10 cellular contexts compared by ENCODE assay signal in the genomic region with DNA sequence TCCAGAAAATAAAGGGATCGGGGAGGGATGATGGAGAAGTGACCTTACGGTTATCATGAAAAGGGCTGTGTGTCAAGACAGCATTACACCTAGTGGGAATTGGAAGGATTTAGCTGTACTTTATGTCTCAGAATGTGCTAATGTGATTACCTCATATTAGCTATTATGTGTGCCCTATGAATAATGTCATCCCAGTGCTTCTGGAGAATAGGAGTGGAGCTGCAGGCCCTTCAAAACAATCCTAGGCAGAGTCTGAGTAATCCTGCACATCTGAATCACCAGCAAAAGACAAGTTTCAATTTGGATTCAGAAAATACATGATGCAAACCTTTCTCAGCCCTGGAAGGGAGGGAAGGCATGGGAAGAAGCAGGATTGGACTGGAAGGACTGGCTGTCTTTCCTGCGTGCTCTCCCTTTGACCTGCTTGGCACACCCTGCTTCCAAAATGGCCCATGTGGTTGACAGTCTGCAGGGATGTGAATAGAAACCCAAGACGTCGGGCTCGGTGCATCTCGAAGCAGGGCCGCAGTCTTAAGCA. TPM values are rescaled to one million over a fixed set of nuclear protein-coding genes. Genes with fewer than 3 reads are reported as not detected.
DNase-seq lines count a peak whose midpoint lies in the region; ATAC-seq and TF ChIP-seq lines count a peak whose summit lies in the region.
"Had no signal": no experiment of that assay in that cellular context is flagged by ENCODE, and none has a peak within 500 bp of the region (broad histone marks: within the 10 kb centered on the region; RNA-seq: fewer than 3 reads in every experiment).

No MANE protein-coding gene starts in this region.

- 54 to 85% methylated on average over 8 of the region's 8 CpGs for WGBS in upper lobe of left lung, 2 donors

- no peak overlapping the region for H3K4me3 ChIP-seq in duodenal mucosa (ENCODE audit: low read depth in 1 of 2, low read length in 2 of 2)
- H3K4me3 ChIP-seq in mucosa of stomach (ENCODE audit: low read length) = no peak overlapping the region
- H3K4me3 ChIP-seq in upper lobe of left lung = no peak overlapping the region

- no peaks in the 10 kb centered on the region for H3K27me3 Mint-ChIP-seq in activated CD4-positive, alpha-beta T cell treated with anti-CD3 and anti-CD28 coated beads for 36 hours
- H3K27me3 Mint-ChIP-seq in activated CD8-positive, alpha-beta memory T cell treated with anti-CD3 and anti-CD28 coated beads, Interleukin-2, amount 10 ng/mL, durations not matched to agents 7 days and 5 days = peaks cover 19% of the 10 kb centered on the region

- H3K4me1 Mint-ChIP-seq in activated CD4-positive, alpha-beta T cell treated with anti-CD3 and anti-CD28 coated beads for 36 hours = peaks cover 5% of the 10 kb centered on the region
- peaks cover 18% of the 10 kb centered on the region for H3K4me1 Mint-ChIP-seq in activated CD8-positive, alpha-beta memory T cell treated with anti-CD3 and anti-CD28 coated beads, Interleukin-2, amount 10 ng/mL, durations not matched to agents 7 days and 5 days
- H3K4me1 Mint-ChIP-seq: activated naive CD4-positive, alpha-beta T cell treated with anti-CD3 and anti-CD28 coated beads, Interleukin-2, amount 50 U/mL, for 24 hours had no signal

- H3K27me3 ChIP-seq in duodenal mucosa (ENCODE audit: control insufficient read depth in 1 of 2, insufficient read depth in 2 of 2, low read length in 2 of 2) = no peaks in the 10 kb centered on the region
- H3K27me3 ChIP-seq in mucosa of stomach (ENCODE audit: control insufficient read depth, insufficient read depth, low read length) = no peaks in the 10 kb centered on the region
- H3K27me3 ChIP-seq in upper lobe of left lung = no peaks in the 10 kb centered on the region

- H3K9me3 ChIP-seq in duodenal mucosa (ENCODE audit: control insufficient read depth in 1 of 2, low read length in 2 of 2) (no peaks in the 10 kb centered on the region), mucosa of stomach (ENCODE audit: control insufficient read depth, low read length) (no peaks in the 10 kb centered on the region), upper lobe of left lung (no peaks in the 10 kb centered on the region)

- peaks cover 48 to 61% of the 10 kb centered on the region in 2 donors for H3K4me1 ChIP-seq in duodenal mucosa (ENCODE audit: control insufficient read depth in 1 of 2, insufficient read depth in 2 of 2, low read length in 2 of 2)
- H3K4me1 ChIP-seq in mucosa of stomach (ENCODE audit: control insufficient read depth, insufficient read depth, low read length) = peaks cover 71% of the 10 kb centered on the region
- peaks cover 66 to 85% (median 73%) of the 10 kb centered on the region in 4 donors for H3K4me1 ChIP-seq in upper lobe of left lung

- no peaks in the 10 kb centered on the region for H3K36me3 Mint-ChIP-seq in activated CD4-positive, alpha-beta T cell treated with anti-CD3 and anti-CD28 coated beads for 36 hours (ENCODE audit: low read depth)
- no peaks in the 10 kb centered on the region for H3K36me3 Mint-ChIP-seq in activated CD8-positive, alpha-beta memory T cell treated with anti-CD3 and anti-CD28 coated beads, Interleukin-2, amount 10 ng/mL, durations not matched to agents 7 days and 5 days
- H3K36me3 Mint-ChIP-seq: activated naive CD4-positive, alpha-beta T cell treated with anti-CD3 and anti-CD28 coated beads, Interleukin-2, amount 50 U/mL, for 24 hours had no signal

- intact Hi-C loops in activated CD4-positive, alpha-beta T cell treated with anti-CD3 and anti-CD28 coated beads for 36 hours (cut with DNase I, micrococcal nuclease) = no loop called here

- no peaks in the 10 kb centered on the region for H3K9me3 Mint-ChIP-seq in activated CD4-positive, alpha-beta T cell treated with anti-CD3 and anti-CD28 coated beads for 36 hours (ENCODE audit: low read depth)
- no peaks in the 10 kb centered on the region for H3K9me3 Mint-ChIP-seq in activated CD8-positive, alpha-beta memory T cell treated with anti-CD3 and anti-CD28 coated beads, Interleukin-2, amount 10 ng/mL, durations not matched to agents 7 days and 5 days (ENCODE audit: low read depth)
- H3K9me3 Mint-ChIP-seq: activated naive CD4-positive, alpha-beta T cell treated with anti-CD3 and anti-CD28 coated beads, Interleukin-2, amount 50 U/mL, for 24 hours had no signal

- H3K9ac ChIP-seq in duodenal mucosa (ENCODE audit: low read depth in 1 of 2, low read length in 2 of 2) = peak overlapping the region; percentile 3 to 29
- H3K9ac ChIP-seq in mucosa of stomach (ENCODE audit: low read length) = peak overlapping the region; percentile 16

- TF ChIP-seq POLR2A in upper lobe of left lung (IDR thresholded peaks at IDR 0.05) = peak in 1 of 4 donors; percentile 14

- CTCF ChIA-PET in activated CD4-positive, alpha-beta T cell treated with anti-CD3 and anti-CD28 coated beads for 36 hours (lab: Charles Lee) = interaction anchor here (0.6 to 1.0 kb wide), 5 partner anchors 16 to 293 kb away, joined by 3 to 4 read pairs (median 3); no protein-coding TSS in a partner anchor
- CTCF ChIA-PET in activated CD8-positive, alpha-beta memory T cell treated with anti-CD3 and anti-CD28 coated beads, Interleukin-2, amount 10 ng/mL, durations not matched to agents 7 days and 5 days (lab: Charles Lee) = interaction anchor here (0.6 to 1.0 kb wide), 2 partner anchors 44 to 549 kb away, joined by 3 read pairs; no protein-coding TSS in a partner anchor

- no peak for TF ChIP-seq EP300 in upper lobe of left lung (IDR thresholded peaks at IDR 0.05)

- TF ChIP-seq CTCF in upper lobe of left lung (IDR thresholded peaks at IDR 0.05) = no peak

- H3K27ac Mint-ChIP-seq in activated CD4-positive, alpha-beta T cell treated with anti-CD3 and anti-CD28 coated beads for 36 hours = no peak overlapping the region
- no peak overlapping the region for H3K27ac Mint-ChIP-seq in activated CD8-positive, alpha-beta memory T cell treated with anti-CD3 and anti-CD28 coated beads, Interleukin-2, amount 10 ng/mL, durations not matched to agents 7 days and 5 days
- H3K27ac Mint-ChIP-seq: activated naive CD4-positive, alpha-beta T cell treated with anti-CD3 and anti-CD28 coated beads, Interleukin-2, amount 50 U/mL, for 24 hours had no signal

- DNase-seq in activated CD4-positive, alpha-beta T cell treated with anti-CD3 and anti-CD28 coated beads for 36 hours = no peak
- DNase-seq in activated CD4-positive, alpha-beta T cell treated with anti-CD3 and anti-CD28 coated beads for 1 hour = no peak
- DNase-seq in upper lobe of left lung (no peak), NCI-H2081 (lab: John Stamatoyannopoulos, UW) (no peak)
- no peak for DNase-seq in activated CD8-positive, alpha-beta memory T cell treated with anti-CD3 and anti-CD28 coated beads, Interleukin-2, amount 10 ng/mL, durations not matched to agents 7 days and 5 days
- DNase-seq: ACHN had no signal

- ATAC-seq in activated CD4-positive, alpha-beta T cell treated with anti-CD3 and anti-CD28 coated beads for 36 hours = peak; percentile 60
- ATAC-seq in upper lobe of left lung (ENCODE audit: low FRiP score in 2 of 2) = peak; percentile 60 to 74
- no peak for ATAC-seq in activated CD8-positive, alpha-beta memory T cell treated with anti-CD3 and anti-CD28 coated beads, Interleukin-2, amount 10 ng/mL, durations not matched to agents 7 days and 5 days
- ATAC-seq in GM19023 (IDR thresholded peaks at IDR 0.05; ENCODE audit: unreplicated experiment) = no peak

- peak overlapping the region; percentile 73 for H3K27ac ChIP-seq in duodenal mucosa (ENCODE audit: low read depth, low read length)
- H3K27ac ChIP-seq in upper lobe of left lung = peak overlapping the region; percentile 90 to 95 (median 91)

- H3K36me3 ChIP-seq in duodenal mucosa (ENCODE audit: control insufficient read depth in 1 of 2, insufficient read depth in 2 of 2, low read length in 2 of 2) (no peaks in the 10 kb centered on the region), mucosa of stomach (ENCODE audit: control insufficient read depth, insufficient read depth, low read length) (no peaks in the 10 kb centered on the region), upper lobe of left lung (no peaks in the 10 kb centered on the region)

- POLR2A ChIA-PET in activated CD4-positive, alpha-beta T cell treated with anti-CD3 and anti-CD28 coated beads for 36 hours (lab: Charles Lee) = interaction anchor here (0.5 kb wide), 1 partner anchor 191 kb away, joined by 3 read pairs; no protein-coding TSS in a partner anchor

- no peak overlapping the region for H3K4me3 Mint-ChIP-seq in activated CD4-positive, alpha-beta T cell treated with anti-CD3 and anti-CD28 coated beads for 36 hours
- no peak overlapping the region for H3K4me3 Mint-ChIP-seq in activated CD8-positive, alpha-beta memory T cell treated with anti-CD3 and anti-CD28 coated beads, Interleukin-2, amount 10 ng/mL, durations not matched to agents 7 days and 5 days
- H3K4me3 Mint-ChIP-seq: activated naive CD4-positive, alpha-beta T cell treated with anti-CD3 and anti-CD28 coated beads, Interleukin-2, amount 50 U/mL, for 24 hours had no signal

RNA-seq across cellular contexts. Expression of a gene that starts 54.1 kb away (rescaled TPM):
- 10 to 100 TPM; 37.7 to 41.5 TPM for total RNA-seq in activated CD4-positive, alpha-beta T cell treated with anti-CD3 and anti-CD28 coated beads for 36 hours
- 10 to 100 TPM; 17.6 to 51.2 (median 25.8) TPM for total RNA-seq in upper lobe of left lung
- total RNA-seq in activated CD8-positive, alpha-beta memory T cell treated with anti-CD3 and anti-CD28 coated beads, Interleukin-2, amount 10 ng/mL, durations not matched to agents 7 days and 5 days = 10 to 100 TPM; 40.0 to 44.9 TPM

Comparison
In these comparisons a context has a peak if more than half of its experiments do, and no peak if none do; other contexts are left out.
1. ATAC-seq: peak in activated CD4-positive, alpha-beta T cell treated with anti-CD3 and anti-CD28 coated beads for 36 hours (single experiment) and upper lobe of left lung (2 of 2); none in activated CD8-positive, alpha-beta memory T cell treated with anti-CD3 and anti-CD28 coated beads, Interleukin-2, amount 10 ng/mL, durations not matched to agents 7 days and 5 days (single experiment) and GM19023 (single experiment).